ENCODE assay signal across 27 cellular contexts in genomic region chr3:52763466-52763865, GRCh38. TPM values are rescaled to one million over a fixed set of nuclear protein-coding genes. Genes with fewer than 3 reads are reported as not detected.
DNase-seq lines count a peak whose midpoint lies in the region; ATAC-seq and TF ChIP-seq lines count a peak whose summit lies in the region.
"Had no signal": no experiment of that assay in that cellular context is flagged by ENCODE, and none has a peak within 500 bp of the region (broad histone marks: within the 10 kb centered on the region; RNA-seq: fewer than 3 reads in every experiment).

No MANE protein-coding gene starts in this region.

- H3K4me3 ChIP-seq in breast epithelium (no peak overlapping the region), cardiac fibroblast (replicated peaks in 1 of 2; ENCODE audit: low read depth in 2 of 2, low read length in 2 of 2) (no peak overlapping the region), thoracic aorta (peak overlapping the region; percentile 22)
- H3K4me3 ChIP-seq: prostate gland, tibial artery had no signal

- H3K4me1 ChIP-seq in breast epithelium (no peaks in the 10 kb centered on the region), thoracic aorta (ENCODE audit: control insufficient read depth in 1 of 2, low read depth in 2 of 2) (peaks cover 17 to 23% of the 10 kb centered on the region in 2 donors)
- H3K4me1 ChIP-seq: prostate gland had no signal

- BruUV-seq in MCF 10A (replicated peaks; lab: Mats Ljungman, UMichigan), result no TSS peak

- H3K27ac Mint-ChIP-seq in MCF 10A (ENCODE audit: low read depth, unreplicated experiment), result no peak overlapping the region
- H3K27ac Mint-ChIP-seq: activated CD8-positive, alpha-beta T cell treated with anti-CD3 and anti-CD28 coated beads for 36 hours; activated naive CD8-positive, alpha-beta T cell treated with anti-CD3 and anti-CD28 coated beads, Interleukin-2, amount 10 ng/mL, durations not matched to agents 7 days and 5 days; activated T-cell treated with anti-CD3 and anti-CD28 coated beads, Interleukin-2, amount 50 U/mL, for 72 hours; mesothelial cell of epicardium; stimulated activated effector memory CD8-positive, alpha-beta T cell treated with anti-CD3 and anti-CD28 coated beads, Interleukin-12 subunit alpha, Interleukin-12 subunit beta, amount 100 ng/mL, for 72 hours had no signal

- intact Hi-C loops in MCF 10A (cut with micrococcal nuclease) (no loop called here), breast epithelium (cut with DNase I; ENCODE audit: low total_unique reads) (no loop called here), cardiac septum (cut with DNase I) (no loop called here)

- POLR2A ChIA-PET in MCF 10A (lab: Yijun Ruan, JAX), result interaction anchor here (0.9 to 1.9 kb wide), 4 partner anchors 11 to 367 kb away, joined by 3 to 7 read pairs (median 3); partner anchors contain the start of genes GLT8D1 and SPCS1

- no peaks in the 10 kb centered on the region for H3K4me1 Mint-ChIP-seq in MCF 10A (ENCODE audit: insufficient read depth, unreplicated experiment)
- H3K4me1 Mint-ChIP-seq: mesothelial cell of epicardium; neural crest cell; stimulated activated effector memory CD8-positive, alpha-beta T cell treated with anti-CD3 and anti-CD28 coated beads, Interleukin-12 subunit alpha, Interleukin-12 subunit beta, amount 100 ng/mL, for 72 hours had no signal

- H3K27me3 ChIP-seq in breast epithelium (no peaks in the 10 kb centered on the region), thoracic aorta (replicated peaks; ENCODE audit: insufficient read depth) (no peaks in the 10 kb centered on the region)
- H3K27me3 ChIP-seq: tibial artery had no signal

- no peaks in the 10 kb centered on the region for H3K9me3 Mint-ChIP-seq in MCF 10A (ENCODE audit: unreplicated experiment)
- H3K9me3 Mint-ChIP-seq: activated CD8-positive, alpha-beta T cell treated with anti-CD3 and anti-CD28 coated beads for 36 hours; activated naive CD8-positive, alpha-beta T cell treated with anti-CD3 and anti-CD28 coated beads, Interleukin-2, amount 10 ng/mL, durations not matched to agents 7 days and 5 days; activated T-cell treated with anti-CD3 and anti-CD28 coated beads, Interleukin-2, amount 50 U/mL, for 72 hours; mesothelial cell of epicardium; neural crest cell; stimulated activated effector memory CD8-positive, alpha-beta T cell treated with anti-CD3 and anti-CD28 coated beads, Interleukin-12 subunit alpha, Interleukin-12 subunit beta, amount 100 ng/mL, for 72 hours had no signal

- TF ChIP-seq CTCF in MCF 10A (IDR thresholded peaks at IDR 0.05; ENCODE audit: unreplicated experiment), result no peak
- no peak for TF ChIP-seq CTCF in breast epithelium (IDR thresholded peaks at IDR 0.05)
- TF ChIP-seq CTCF in cardiac fibroblast (IDR thresholded peaks at IDR 0.05; ENCODE audit: low read depth, low read length), result no peak
- TF ChIP-seq CTCF in thoracic aorta (IDR thresholded peaks at IDR 0.05), result no peak

- no peaks in the 10 kb centered on the region for H3K27me3 Mint-ChIP-seq in MCF 10A (ENCODE audit: insufficient read depth, unreplicated experiment)
- H3K27me3 Mint-ChIP-seq: activated CD8-positive, alpha-beta T cell treated with anti-CD3 and anti-CD28 coated beads for 36 hours; activated naive CD8-positive, alpha-beta T cell treated with anti-CD3 and anti-CD28 coated beads, Interleukin-2, amount 10 ng/mL, durations not matched to agents 7 days and 5 days had no signal

- TF ChIP-seq POLR2A in breast epithelium (IDR thresholded peaks at IDR 0.05), result no peak

- H3K36me3 ChIP-seq in breast epithelium (no peaks in the 10 kb centered on the region), thoracic aorta (peaks cover 38% of the 10 kb centered on the region)
- H3K36me3 ChIP-seq: prostate gland had no signal

- CTCF ChIA-PET in MCF 10A (lab: Yijun Ruan, JAX), result interaction anchor here (0.5 to 1.4 kb wide), 4 partner anchors 22 to 222 kb away, joined by 3 to 6 read pairs (median 4); no protein-coding TSS in a partner anchor

- H3K4me3 Mint-ChIP-seq in MCF 10A (ENCODE audit: unreplicated experiment), result no peak overlapping the region
- H3K4me3 Mint-ChIP-seq: activated CD8-positive, alpha-beta T cell treated with anti-CD3 and anti-CD28 coated beads for 36 hours; activated naive CD8-positive, alpha-beta T cell treated with anti-CD3 and anti-CD28 coated beads, Interleukin-2, amount 10 ng/mL, durations not matched to agents 7 days and 5 days; activated T-cell treated with anti-CD3 and anti-CD28 coated beads, Interleukin-2, amount 50 U/mL, for 72 hours; mesothelial cell of epicardium; neural crest cell; stimulated activated effector memory CD8-positive, alpha-beta T cell treated with anti-CD3 and anti-CD28 coated beads, Interleukin-12 subunit alpha, Interleukin-12 subunit beta, amount 100 ng/mL, for 72 hours had no signal

- ATAC-seq in thoracic aorta (ENCODE audit: insufficient number of reproducible peaks, low FRiP score, low read depth) (peak; percentile 71), GM18867 (IDR thresholded peaks at IDR 0.05; ENCODE audit: unreplicated experiment) (no peak)
- ATAC-seq: activated CD8-positive, alpha-beta T cell treated with anti-CD3 and anti-CD28 coated beads for 36 hours; activated T-cell treated with anti-CD3 and anti-CD28 coated beads, Interleukin-2, amount 50 U/mL, for 72 hours; stimulated activated effector memory CD8-positive, alpha-beta T cell treated with anti-CD3 and anti-CD28 coated beads, Interleukin-12 subunit alpha, Interleukin-12 subunit beta, amount 100 ng/mL, for 72 hours had no signal

- no peak overlapping the region for H3K27ac ChIP-seq in breast epithelium
- peak overlapping the region; percentile 49 to 62 for H3K27ac ChIP-seq in thoracic aorta
- H3K27ac ChIP-seq: C4-2B, KMS-11, prostate gland had no signal

- DNase-seq in MCF 10A (ENCODE audit: unreplicated experiment), result peak; percentile 65
- DNase-seq in breast epithelium (ENCODE audit: low spot score in 2 of 2), result no peak
- peak; percentile 60 to 68 for DNase-seq in cardiac fibroblast (ENCODE audit: low read depth in 2 of 2)
- peak; percentile 5 for DNase-seq in cardiac septum (ENCODE audit: low spot score)
- DNase-seq in thoracic aorta (ENCODE audit: low spot score), result no peak
- DNase-seq in UCSD-AML1 (lab: John Stamatoyannopoulos, UW; ENCODE audit: unreplicated experiment), result no peak
- no peak for DNase-seq in AML-193 (lab: John Stamatoyannopoulos, UW)
- DNase-seq: activated CD8-positive, alpha-beta T cell treated with anti-CD3 and anti-CD28 coated beads for 36 hours; activated naive CD8-positive, alpha-beta T cell treated with anti-CD3 and anti-CD28 coated beads, Interleukin-2, amount 10 ng/mL, durations not matched to agents 7 days and 5 days; activated T-cell treated with anti-CD3 and anti-CD28 coated beads, Interleukin-2, amount 50 U/mL, for 72 hours; caudate nucleus; DMS53; effector CD8-positive, alpha-beta T cell; left cardiac atrium; NCI-H1417 treated with DMSO at 0.1 percent for 48 hours; NCI-H2171 treated with DMSO at 0.1 percent for 48 hours; stimulated activated CD4-positive, alpha-beta T cell treated with anti-CD3 and anti-CD28 coated beads, Interleukin-15, amount 100 ng/mL, for 24 hours; tibial artery had no signal

- H3K9me3 ChIP-seq in breast epithelium, result no peaks in the 10 kb centered on the region
- H3K9me3 ChIP-seq in thoracic aorta, result no peaks in the 10 kb centered on the region
- H3K9me3 ChIP-seq: prostate gland, tibial artery had no signal

- peaks cover 90% of the 10 kb centered on the region for H3K36me3 Mint-ChIP-seq in MCF 10A (ENCODE audit: insufficient read depth, unreplicated experiment)

RNA-seq across cellular contexts. Expression of gene NEK4, which starts 7.3 kb away (rescaled TPM):
- total RNA-seq in MCF 10A (2022), result 24.6 and 32.1 TPM in 2 replicates
- total RNA-seq in breast epithelium, result 10 to 100 TPM; 16.5 to 32.4 (median 30.0) TPM
- 17.1 TPM for total RNA-seq in cardiac septum
- total RNA-seq in thoracic aorta, result 10 to 100 TPM; 17.5 to 24.4 TPM

RNA-seq across cellular contexts. Expression of gene ITIH1, which starts 13.9 kb away (rescaled TPM):
- not detected in 2 replicates for total RNA-seq in MCF 10A (2022)
- total RNA-seq in breast epithelium, result under 1 TPM in 2 of 3 donors, not detected in 1; 0.32 to 0.33 TPM
- total RNA-seq in cardiac septum, result 0.35 TPM
- total RNA-seq in thoracic aorta, result not detected
- total RNA-seq: A172; activated CD8-positive, alpha-beta T cell treated with anti-CD3 and anti-CD28 coated beads for 36 hours; activated naive CD8-positive, alpha-beta T cell treated with anti-CD3 and anti-CD28 coated beads, Interleukin-2, amount 10 ng/mL, durations not matched to agents 7 days and 5 days; activated T-cell treated with anti-CD3 and anti-CD28 coated beads, Interleukin-2, amount 50 U/mL, for 72 hours; HT-29; left cardiac atrium; mesothelial cell of epicardium; neural crest cell had no signal

RNA-seq across cellular contexts. Expression of gene ITIH3, which starts 31.1 kb away (rescaled TPM):
- total RNA-seq in MCF 10A (2022) (not detected in 2 replicates), breast epithelium (1 to 10 TPM in 1 of 3 donors, under 1 TPM in 2; 0.64 to 6.6 (median 0.88) TPM), cardiac septum (0.78 TPM), thoracic aorta (10 to 100 TPM in 1 of 2 donors, 1 to 10 TPM in 1; 2.6 to 14.2 TPM)
- total RNA-seq: activated CD8-positive, alpha-beta T cell treated with anti-CD3 and anti-CD28 coated beads for 36 hours; activated naive CD8-positive, alpha-beta T cell treated with anti-CD3 and anti-CD28 coated beads, Interleukin-2, amount 10 ng/mL, durations not matched to agents 7 days and 5 days; activated T-cell treated with anti-CD3 and anti-CD28 coated beads, Interleukin-2, amount 50 U/mL, for 72 hours; HT-29; neural crest cell had no signal

RNA-seq across cellular contexts. Expression of gene SPCS1, which starts 57.6 kb away (rescaled TPM):
- total RNA-seq in MCF 10A (2022), result 135 and 172 TPM in 2 replicates
- total RNA-seq in breast epithelium, result 10 to 100 TPM; 77.1 to 90.2 (median 86.5) TPM
- 79.4 TPM for total RNA-seq in cardiac septum
- total RNA-seq in thoracic aorta, result 100 to 1,000 TPM in 1 of 2 donors, 10 to 100 TPM in 1; 99.9 to 133 TPM

RNA-seq across cellular contexts. Expression of gene GLT8D1, which starts 57.9 kb away (rescaled TPM):
- total RNA-seq in MCF 10A (2022) (42.2 and 48.1 TPM in 2 replicates), breast epithelium (10 to 100 TPM; 44.5 to 65.7 (median 56.4) TPM), cardiac septum (29.1 TPM), thoracic aorta (10 to 100 TPM; 54.4 to 64.6 TPM)

Comparison
In these comparisons a context has a peak if more than half of its experiments do, and no peak if none do; other contexts are left out.
1. DNase-seq: peak in MCF 10A (single experiment), cardiac fibroblast (2 of 2) and cardiac septum (single experiment); none in breast epithelium (0 of 2), thoracic aorta (single experiment), UCSD-AML1 (single experiment) and AML-193 (0 of 2).
2. H3K27ac ChIP-seq: peak in thoracic aorta (2 of 2); none in breast epithelium (0 of 2).